ENCODE assay signal across 29 cellular contexts in genomic region chr15:57437564-57437963, GRCh38.
"Had no signal": no experiment of that assay in that cellular context is flagged by ENCODE, and none has a peak within 500 bp of the region (broad histone marks: within the 10 kb centered on the region; RNA-seq: fewer than 3 reads in every experiment).

No MANE protein-coding gene starts in this region.

- H3K4me1 Mint-ChIP-seq: activated CD4-positive, alpha-beta T cell treated with anti-CD3 and anti-CD28 coated beads for 36 hours; activated CD4-positive, alpha-beta T cell treated with anti-CD3 and anti-CD28 coated beads, Interleukin-2, amount 10 ng/mL, durations not matched to agents 7 days and 5 days; activated naive CD4-positive, alpha-beta T cell treated with anti-CD3 and anti-CD28 coated beads, Interleukin-2, amount 50 U/mL, for 24 hours; activated naive CD8-positive, alpha-beta T cell treated with anti-CD3 and anti-CD28 coated beads, Interleukin-2, amount 10 ng/mL, durations not matched to agents 7 days and 5 days had no signal

- H3K4me3 ChIP-seq: ascending aorta, SJSA1 had no signal

- H3K4me3 Mint-ChIP-seq: activated CD4-positive, alpha-beta T cell treated with anti-CD3 and anti-CD28 coated beads for 36 hours; activated CD4-positive, alpha-beta T cell treated with anti-CD3 and anti-CD28 coated beads, Interleukin-2, amount 10 ng/mL, durations not matched to agents 7 days and 5 days; activated CD8-positive, alpha-beta T cell treated with anti-CD3 and anti-CD28 coated beads, Interleukin-2, amount 10 ng/mL, durations not matched to agents 7 days and 5 days; activated naive CD4-positive, alpha-beta T cell treated with anti-CD3 and anti-CD28 coated beads, Interleukin-2, amount 50 U/mL, for 24 hours; activated naive CD8-positive, alpha-beta T cell treated with anti-CD3 and anti-CD28 coated beads, Interleukin-2, amount 10 ng/mL, durations not matched to agents 7 days and 5 days; activated T-cell treated with anti-CD3 and anti-CD28 coated beads, Interleukin-2, amount 50 U/mL, for 24 hours; T-helper 1 cell treated with Interleukin-12 subunit alpha and Interleukin-12 subunit beta and Interleukin-4 antibody, amounts not matched to agents 30 μg/mL and 1 μg/mL, for 36 hours; T-helper 2 cell treated with Interferon-gamma antibody and Interleukin-4, amounts not matched to agents 5 μg/mL and 100 μg/mL, for 36 hours had no signal

- H3K9me3 Mint-ChIP-seq: activated CD4-positive, alpha-beta T cell treated with anti-CD3 and anti-CD28 coated beads, Interleukin-2, amount 10 ng/mL, durations not matched to agents 7 days and 5 days; activated naive CD4-positive, alpha-beta T cell treated with anti-CD3 and anti-CD28 coated beads, Interleukin-2, amount 50 U/mL, for 24 hours; activated naive CD8-positive, alpha-beta T cell treated with anti-CD3 and anti-CD28 coated beads, Interleukin-2, amount 10 ng/mL, durations not matched to agents 7 days and 5 days; activated T-cell treated with anti-CD3 and anti-CD28 coated beads, Interleukin-2, amount 50 U/mL, for 24 hours; activated T-helper 2 cell treated with anti-CD3 and anti-CD28 coated beads, Interferon-gamma antibody, Interleukin-2, Interleukin-4, amounts not matched to agents 10 μg/mL and 5 μg/mL and 100 μg/mL, durations not matched to agents 14 hours and 24 hours and 36 hours; T-helper 1 cell treated with Interleukin-12 subunit alpha and Interleukin-12 subunit beta and Interleukin-4 antibody, amounts not matched to agents 30 μg/mL and 1 μg/mL, for 36 hours; T-helper 2 cell treated with Interferon-gamma antibody and Interleukin-4, amounts not matched to agents 5 μg/mL and 100 μg/mL, for 36 hours had no signal

- H3K9me3 ChIP-seq: ascending aorta, SJSA1, SK-N-SH had no signal

- H3K4me2 ChIP-seq: SK-N-SH had no signal

- H3K9ac ChIP-seq: SK-N-SH had no signal

- H3K27me3 ChIP-seq: ascending aorta, SJSA1 had no signal

- H3K27ac Mint-ChIP-seq: activated CD4-positive, alpha-beta T cell treated with anti-CD3 and anti-CD28 coated beads for 36 hours; activated CD4-positive, alpha-beta T cell treated with anti-CD3 and anti-CD28 coated beads, Interleukin-2, amount 10 ng/mL, durations not matched to agents 7 days and 5 days; activated CD8-positive, alpha-beta T cell treated with anti-CD3 and anti-CD28 coated beads, Interleukin-2, amount 10 ng/mL, durations not matched to agents 7 days and 5 days; activated naive CD4-positive, alpha-beta T cell treated with anti-CD3 and anti-CD28 coated beads, Interleukin-2, amount 50 U/mL, for 24 hours; activated naive CD8-positive, alpha-beta T cell treated with anti-CD3 and anti-CD28 coated beads, Interleukin-2, amount 10 ng/mL, durations not matched to agents 7 days and 5 days; activated T-cell treated with anti-CD3 and anti-CD28 coated beads, Interleukin-2, amount 50 U/mL, for 24 hours; activated T-helper 2 cell treated with anti-CD3 and anti-CD28 coated beads, Interferon-gamma antibody, Interleukin-2, Interleukin-4, amounts not matched to agents 10 μg/mL and 5 μg/mL and 100 μg/mL, durations not matched to agents 14 hours and 24 hours and 36 hours; T-helper 1 cell treated with Interleukin-12 subunit alpha and Interleukin-12 subunit beta and Interleukin-4 antibody, amounts not matched to agents 30 μg/mL and 1 μg/mL, for 36 hours; T-helper 2 cell treated with Interferon-gamma antibody and Interleukin-4, amounts not matched to agents 5 μg/mL and 100 μg/mL, for 36 hours had no signal

- H3K36me3 ChIP-seq: ascending aorta, SJSA1 had no signal

- H3K36me3 Mint-ChIP-seq: activated naive CD4-positive, alpha-beta T cell treated with anti-CD3 and anti-CD28 coated beads, Interleukin-2, amount 50 U/mL, for 24 hours; activated naive CD8-positive, alpha-beta T cell treated with anti-CD3 and anti-CD28 coated beads, Interleukin-2, amount 10 ng/mL, durations not matched to agents 7 days and 5 days had no signal

- H3K27ac ChIP-seq: SJSA1 had no signal

- ATAC-seq: activated CD4-positive, alpha-beta T cell treated with anti-CD3 and anti-CD28 coated beads for 36 hours; activated CD4-positive, CD25-positive, alpha-beta regulatory T cell treated with anti-CD3 and anti-CD28 coated beads, Interleukin-2, amount 50 U/mL, for 24 hours; activated CD8-positive, alpha-beta T cell treated with anti-CD3 and anti-CD28 coated beads, Interleukin-2, amount 10 ng/mL, durations not matched to agents 7 days and 5 days; Panc1 had no signal

- DNase-seq: activated CD4-positive, alpha-beta T cell treated with anti-CD3 and anti-CD28 coated beads for 36 hours; activated CD4-positive, alpha-beta T cell treated with anti-CD3 and anti-CD28 coated beads, Interleukin-2, amount 10 ng/mL, durations not matched to agents 7 days and 5 days; activated CD4-positive, alpha-beta T cell treated with anti-CD3 and anti-CD28 coated beads, Interleukin-2, amount 50 U/mL, for 48 hours; activated CD8-positive, alpha-beta T cell treated with anti-CD3 and anti-CD28 coated beads, Interleukin-2, amount 10 ng/mL, durations not matched to agents 7 days and 5 days; activated gamma-delta T cell; activated naive CD4-positive, alpha-beta T cell treated with Interleukin-2 at 50 U/mL for 16 hours; activated naive CD8-positive, alpha-beta T cell treated with anti-CD3 and anti-CD28 coated beads, Interleukin-2, amount 10 ng/mL, durations not matched to agents 7 days and 5 days; activated T-cell treated with anti-CD3 and anti-CD28 coated beads, Interleukin-2, amount 50 U/mL, for 24 hours; amygdala; Kasumi-1; KG1; MM.1S; MV-4-11; NCI-H1092; NCI-H1436 treated with DMSO at 0.1 percent for 48 hours; NCI-H1694 treated with DMSO at 0.1 percent for 48 hours; NCI-H2029; NCI-H345; NCI-H524 treated with DMSO at 0.1 percent for 48 hours; SHP77; SK-N-SH had no signal
